29 cellular contexts compared by ENCODE assay signal in genomic region chr11:69666261-69666660, GRCh38. TPM values are rescaled to one million over a fixed set of nuclear protein-coding genes. Genes with fewer than 3 reads are reported as not detected.
"Had no signal": no experiment of that assay in that cellular context is flagged by ENCODE, and none has a peak within 500 bp of the region (broad histone marks: within the 10 kb centered on the region; RNA-seq: fewer than 3 reads in every experiment).

No MANE protein-coding gene starts in this region.

- ATAC-seq: Panc1, Right ventricle myocardium inferior had no signal

- H3K9me3 ChIP-seq: MG63, SJCRH30 had no signal

- H3K4me3 Mint-ChIP-seq: activated CD4-positive, alpha-beta memory T cell treated with anti-CD3 and anti-CD28 coated beads for 36 hours; activated CD4-positive, alpha-beta T cell treated with anti-CD3 and anti-CD28 coated beads, Interleukin-2, amount 10 ng/mL, durations not matched to agents 7 days and 5 days; activated naive CD4-positive, alpha-beta T cell treated with anti-CD3 and anti-CD28 coated beads for 36 hours; activated naive CD8-positive, alpha-beta T cell; brain; central memory CD8-positive, alpha-beta T cell had no signal

- H3K4me3 ChIP-seq: MG63, SJCRH30 had no signal

- H3K27ac Mint-ChIP-seq: activated CD4-positive, alpha-beta memory T cell treated with anti-CD3 and anti-CD28 coated beads for 36 hours; activated CD4-positive, alpha-beta T cell treated with anti-CD3 and anti-CD28 coated beads, Interleukin-2, amount 10 ng/mL, durations not matched to agents 7 days and 5 days; activated naive CD4-positive, alpha-beta T cell treated with anti-CD3 and anti-CD28 coated beads for 36 hours; activated naive CD8-positive, alpha-beta T cell had no signal

- H3K27me3 ChIP-seq: MG63, SJCRH30 had no signal

- H3K9me3 Mint-ChIP-seq: activated CD4-positive, alpha-beta memory T cell treated with anti-CD3 and anti-CD28 coated beads for 36 hours; activated CD4-positive, alpha-beta T cell treated with anti-CD3 and anti-CD28 coated beads, Interleukin-2, amount 10 ng/mL, durations not matched to agents 7 days and 5 days; activated naive CD4-positive, alpha-beta T cell treated with anti-CD3 and anti-CD28 coated beads for 36 hours; brain; central memory CD8-positive, alpha-beta T cell had no signal

- H3K27ac ChIP-seq: SJCRH30 had no signal

- H3K27me3 Mint-ChIP-seq: activated CD4-positive, alpha-beta memory T cell treated with anti-CD3 and anti-CD28 coated beads for 36 hours; activated CD4-positive, alpha-beta T cell treated with anti-CD3 and anti-CD28 coated beads, Interleukin-2, amount 10 ng/mL, durations not matched to agents 7 days and 5 days; activated naive CD8-positive, alpha-beta T cell; brain; central memory CD8-positive, alpha-beta T cell had no signal

- DNase-seq: activated CD4-positive, alpha-beta memory T cell treated with anti-CD3 and anti-CD28 coated beads for 36 hours; activated CD4-positive, alpha-beta T cell treated with anti-CD3 and anti-CD28 coated beads, Interleukin-2, amount 10 ng/mL, durations not matched to agents 7 days and 5 days; activated CD4-positive, CD25-positive, alpha-beta regulatory T cell; activated CD8-positive, alpha-beta memory T cell treated with anti-CD3 and anti-CD28 coated beads for 24 hours; activated naive CD4-positive, alpha-beta T cell treated with anti-CD3 and anti-CD28 coated beads for 36 hours; activated T-cell treated with anti-CD3 and anti-CD28 coated beads for 4 hours; amygdala; MG63; MV-4-11; NCI-H1092 treated with DMSO at 0.1 percent for 48 hours; NCI-H1417 treated with DMSO at 0.1 percent for 48 hours; NCI-H1694; NCI-H2029; NCI-H2107; NCI-H2171 treated with DMSO at 0.1 percent for 48 hours; NCI-H226; NCI-H526; NCI-H774; OCI-M1; RPMI8226; SJCRH30; T-helper 2 cell; T1000 had no signal

RNA-seq across cellular contexts. Expression of gene FGF19, which starts 37.6 kb away (rescaled TPM):
- total RNA-seq: activated CD4-positive, alpha-beta memory T cell treated with anti-CD3 and anti-CD28 coated beads for 36 hours; activated CD4-positive, alpha-beta T cell treated with anti-CD3 and anti-CD28 coated beads, Interleukin-2, amount 10 ng/mL, durations not matched to agents 7 days and 5 days; astrocyte; Right ventricle myocardium inferior; SJCRH30 had no signal
